In genomic region chr7:154631162-154631561, GRCh38 we compare ENCODE assay signal across 26 cellular contexts.
"Had no signal": no experiment of that assay in that cellular context is flagged by ENCODE, and none has a peak within 500 bp of the region (broad histone marks: within the 10 kb centered on the region; RNA-seq: fewer than 3 reads in every experiment).

No MANE protein-coding gene starts in this region.

- H3K4me1 ChIP-seq: colonic mucosa, esophagus squamous epithelium, gastrocnemius medialis, heart right ventricle, left lung, lower lobe of right lung had no signal

- ATAC-seq: effector memory CD8-positive, alpha-beta T cell; esophagus mucosa; gastrocnemius medialis; heart right ventricle; left cardiac atrium; left lung; left ventricle myocardium superior; lower lobe of right lung; mucosa of descending colon had no signal

- H3K4me3 ChIP-seq: colonic mucosa, esophagus squamous epithelium, gastrocnemius medialis, heart right ventricle, left lung, lower lobe of right lung, mucosa of descending colon had no signal

- H3K27me3 ChIP-seq: colonic mucosa, esophagus squamous epithelium, gastrocnemius medialis, left lung had no signal

- H3K36me3 ChIP-seq: colonic mucosa, esophagus squamous epithelium, gastrocnemius medialis, heart right ventricle, left lung, lower lobe of right lung had no signal

- DNase-seq: colonic mucosa; cortex of kidney; effector CD8-positive, alpha-beta T cell; effector memory CD8-positive, alpha-beta T cell; endodermal cell; erythroblast; esophagus squamous epithelium; foreskin fibroblast; foreskin melanocyte; gastrocnemius medialis; glutamatergic neuron; head of caudate nucleus; heart right ventricle; hippocampal formation; immature natural killer cell; left cardiac atrium; left lung; left ventricle myocardium superior; lower lobe of right lung; mesenchymal stem cell; mucosa of descending colon; naive B cell had no signal

- FAIRE-seq: endometrium, keratinocyte had no signal

- H3K27ac ChIP-seq: colonic mucosa, epithelial cell of prostate, esophagus squamous epithelium, gastrocnemius medialis, heart right ventricle, left lung, lower lobe of right lung had no signal

- H3K9me3 ChIP-seq: colonic mucosa, gastrocnemius medialis, mucosa of descending colon had no signal
